In the genomic region with DNA sequence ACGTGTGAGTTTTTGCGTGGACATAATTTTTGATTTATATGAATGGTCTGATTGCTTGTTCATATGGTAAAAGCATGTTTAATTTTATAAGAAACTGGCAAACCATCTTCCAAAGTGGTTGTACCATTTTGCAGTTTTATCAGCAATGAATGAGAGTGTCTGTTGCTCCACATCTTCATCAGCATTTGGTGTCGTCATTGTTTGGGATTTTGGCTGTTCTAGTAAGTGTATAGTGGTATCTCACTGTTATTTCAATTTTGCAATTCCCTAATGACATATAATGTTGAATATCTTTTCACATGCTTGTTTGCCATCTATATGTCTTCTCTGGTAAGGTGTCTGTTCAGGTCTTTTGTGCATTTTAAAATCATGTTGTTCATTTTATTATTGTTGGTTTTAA, we compare ENCODE assay signal across 8 cellular contexts.
"Had no signal": no experiment of that assay in that cellular context is flagged by ENCODE, and none has a peak within 500 bp of the region (broad histone marks: within the 10 kb centered on the region; RNA-seq: fewer than 3 reads in every experiment).

No MANE protein-coding gene starts in this region.

- FAIRE-seq: G401.6, GM12878, GM12891, GM12892, GM18507, GM19239 had no signal

- ATAC-seq: GM12878 had no signal

- H3K4me3 ChIP-seq: GM12878 had no signal

- DNase-seq: GDM1, GF-D8 had no signal
